In genomic region chr17:77772461-77772897, GRCh38 we compare ENCODE assay signal across 1 cellular context.
TF ChIP-seq lines count a peak whose summit lies in the region.

No MANE protein-coding gene starts in this region.

TF ChIP-seq in GM23338, 12 proteins besides CTCF, POLR2A, EP300 and RAD21 (continued from another document):
- TF ChIP-seq ZNF331 (CRISPR knock-in tag; IDR thresholded peaks at IDR 0.05; ENCODE audit: low read depth) (no peak), JUNB (IDR thresholded peaks at IDR 0.05; ENCODE audit: unreplicated experiment) (no peak), REST (IDR thresholded peaks at IDR 0.05; ENCODE audit: unreplicated experiment) (no peak)
